In genomic region chrX:153334654-153335295, GRCh38 we compare ENCODE assay signal across 8 cellular contexts. TPM values are rescaled to one million over a fixed set of nuclear protein-coding genes. Genes with fewer than 3 reads are reported as not detected.
DNase-seq lines count a peak whose midpoint lies in the region; ATAC-seq and TF ChIP-seq lines count a peak whose summit lies in the region.

No MANE protein-coding gene starts in this region.

- H3K36me3 ChIP-seq in HUES48 (ENCODE audit: control insufficient read depth, insufficient read depth, low read length) (peaks cover 8% of the 10 kb centered on the region; the same call in 1 of the 2 replicates), breast epithelium (no peaks in the 10 kb centered on the region), mucosa of rectum (ENCODE audit: control insufficient read depth in 2 of 2, insufficient read depth in 2 of 2, low read length in 2 of 2) (peaks cover 2 to 5% of the 10 kb centered on the region in 2 donors)

- H3K4me1 ChIP-seq in HUES48 (ENCODE audit: control insufficient read depth, insufficient read depth, low read length) = no peaks in the 10 kb centered on the region
- no peaks in the 10 kb centered on the region for H3K4me1 ChIP-seq in breast epithelium
- peaks cover 4% of the 10 kb centered on the region in 2 donors for H3K4me1 ChIP-seq in mucosa of rectum (ENCODE audit: control insufficient read depth in 2 of 2, insufficient read depth in 2 of 2, low read length in 2 of 2)

- no peak for TF ChIP-seq POLR2A in breast epithelium (IDR thresholded peaks at IDR 0.05)

- peaks cover 35% of the 10 kb centered on the region for H3K9me3 ChIP-seq in HUES48 (ENCODE audit: control insufficient read depth, insufficient read depth, low read length)
- H3K9me3 ChIP-seq in breast epithelium = peaks cover 0 to 7% of the 10 kb centered on the region in 2 donors
- no peaks in the 10 kb centered on the region for H3K9me3 ChIP-seq in mucosa of rectum (ENCODE audit: control insufficient read depth in 2 of 2, low read length in 2 of 2)

- H3K4me3 ChIP-seq in HUES48 (ENCODE audit: low read depth, low read length) = peak overlapping the region; percentile 77
- H3K4me3 ChIP-seq in breast epithelium = peak overlapping the region; percentile 62 to 79 (median 64)
- peak overlapping the region; percentile 68 to 77 for H3K4me3 ChIP-seq in mucosa of rectum (ENCODE audit: low read length in 2 of 2)

- no peaks in the 10 kb centered on the region for H3K27me3 ChIP-seq in HUES48 (ENCODE audit: control insufficient read depth, insufficient read depth, low read length)
- peaks cover 0 to 9% of the 10 kb centered on the region in 2 donors for H3K27me3 ChIP-seq in breast epithelium
- H3K27me3 ChIP-seq in mucosa of rectum (ENCODE audit: control insufficient read depth in 2 of 2, insufficient read depth in 2 of 2, low read length in 2 of 2) = no peaks in the 10 kb centered on the region

- DNase-seq in breast epithelium (ENCODE audit: low spot score in 2 of 2) (no peak), NOMO-1 treated with dmso at 0.1 percent for 144 hours (lab: John Stamatoyannopoulos, UW; ENCODE audit: unreplicated experiment) (no peak), DMS153 (lab: John Stamatoyannopoulos, UW) (no peak)
- DNase-seq in activated CD4-positive, CD25-positive, alpha-beta regulatory T cell treated with anti-CD3 and anti-CD28 coated beads, Interleukin-2, amount 50 U/mL, for 72 hours = no peak

- no peak overlapping the region for H3K9ac ChIP-seq in HUES48 (ENCODE audit: low read depth, low read length)
- peak overlapping the region; percentile 32 to 82 for H3K9ac ChIP-seq in mucosa of rectum (ENCODE audit: low read depth in 1 of 2, low read length in 2 of 2)

- H3K27ac ChIP-seq in 22Rv1 = peak overlapping the region; percentile 33; the same call in 1 of the 2 replicates
- no peak overlapping the region for H3K27ac ChIP-seq in HUES48 (ENCODE audit: low read depth, low read length)
- H3K27ac ChIP-seq in breast epithelium = peak overlapping the region; percentile 15 to 35
- H3K27ac ChIP-seq in mucosa of rectum (ENCODE audit: low read depth in 2 of 2, low read length in 2 of 2) = peak overlapping the region in 1 of 2 donors; percentile 38

- TF ChIP-seq CTCF in 22Rv1 (IDR thresholded peaks at IDR 0.05) (no peak), breast epithelium (IDR thresholded peaks at IDR 0.05) (no peak)

- intact Hi-C loops in breast epithelium (cut with DNase I; ENCODE audit: low total_unique reads) = no loop called here

- ATAC-seq in GM21526 (IDR thresholded peaks at IDR 0.05; ENCODE audit: low FRiP score, unreplicated experiment) = no peak

RNA-seq across cellular contexts. Expression of gene ZNF275, which starts 0.8 kb away (rescaled TPM):
- 10 to 100 TPM in 2 of 3 donors, 1 to 10 TPM in 1; 8.3 to 13.3 (median 12.8) TPM for total RNA-seq in breast epithelium

RNA-seq across cellular contexts. Expression of gene PNMA6F, which starts 13.2 kb away (rescaled TPM):
- not detected for total RNA-seq in breast epithelium
